In the genomic region with DNA sequence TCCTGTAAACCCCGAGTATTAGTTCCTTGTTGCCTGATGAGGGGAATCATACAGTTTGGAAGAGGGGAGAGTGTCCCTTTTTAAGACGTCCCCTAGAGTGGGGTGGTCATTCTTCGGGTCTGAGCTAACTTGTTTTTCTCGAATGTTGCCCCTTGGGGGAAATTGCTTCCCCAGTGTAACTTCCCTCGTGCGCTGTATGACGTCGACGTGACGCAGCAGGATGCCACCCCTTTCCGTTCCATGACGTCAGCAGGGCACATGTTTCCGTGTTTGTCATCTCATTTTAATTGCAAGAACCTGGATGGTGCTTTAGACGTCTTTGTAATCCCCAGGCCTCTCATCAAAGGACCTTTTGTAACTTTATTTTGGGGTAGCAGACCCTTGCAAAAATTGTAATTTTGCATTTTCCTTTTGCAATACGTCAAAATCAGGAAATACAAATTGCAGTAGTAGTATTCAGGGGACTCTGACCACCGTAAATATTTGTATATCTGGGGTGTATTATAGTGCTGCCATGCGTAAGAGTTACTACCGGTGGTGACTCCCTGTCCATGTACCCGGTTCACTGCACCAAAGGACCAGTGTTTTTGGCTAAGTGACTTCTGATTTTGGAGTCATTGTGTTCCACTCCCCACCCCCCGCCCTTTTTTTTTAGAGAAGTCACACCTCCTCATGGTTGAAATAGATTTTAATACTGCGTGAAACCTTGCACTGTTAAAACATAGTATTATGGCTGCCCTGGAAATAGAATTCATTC, we compare ENCODE assay signal across 1 cellular context.
TF ChIP-seq lines count a peak whose summit lies in the region.

No MANE protein-coding gene starts in this region.

TF ChIP-seq in GM23338, 12 proteins besides CTCF, POLR2A, EP300 and RAD21 (continued from another document):
- TF ChIP-seq, protein P1, sequence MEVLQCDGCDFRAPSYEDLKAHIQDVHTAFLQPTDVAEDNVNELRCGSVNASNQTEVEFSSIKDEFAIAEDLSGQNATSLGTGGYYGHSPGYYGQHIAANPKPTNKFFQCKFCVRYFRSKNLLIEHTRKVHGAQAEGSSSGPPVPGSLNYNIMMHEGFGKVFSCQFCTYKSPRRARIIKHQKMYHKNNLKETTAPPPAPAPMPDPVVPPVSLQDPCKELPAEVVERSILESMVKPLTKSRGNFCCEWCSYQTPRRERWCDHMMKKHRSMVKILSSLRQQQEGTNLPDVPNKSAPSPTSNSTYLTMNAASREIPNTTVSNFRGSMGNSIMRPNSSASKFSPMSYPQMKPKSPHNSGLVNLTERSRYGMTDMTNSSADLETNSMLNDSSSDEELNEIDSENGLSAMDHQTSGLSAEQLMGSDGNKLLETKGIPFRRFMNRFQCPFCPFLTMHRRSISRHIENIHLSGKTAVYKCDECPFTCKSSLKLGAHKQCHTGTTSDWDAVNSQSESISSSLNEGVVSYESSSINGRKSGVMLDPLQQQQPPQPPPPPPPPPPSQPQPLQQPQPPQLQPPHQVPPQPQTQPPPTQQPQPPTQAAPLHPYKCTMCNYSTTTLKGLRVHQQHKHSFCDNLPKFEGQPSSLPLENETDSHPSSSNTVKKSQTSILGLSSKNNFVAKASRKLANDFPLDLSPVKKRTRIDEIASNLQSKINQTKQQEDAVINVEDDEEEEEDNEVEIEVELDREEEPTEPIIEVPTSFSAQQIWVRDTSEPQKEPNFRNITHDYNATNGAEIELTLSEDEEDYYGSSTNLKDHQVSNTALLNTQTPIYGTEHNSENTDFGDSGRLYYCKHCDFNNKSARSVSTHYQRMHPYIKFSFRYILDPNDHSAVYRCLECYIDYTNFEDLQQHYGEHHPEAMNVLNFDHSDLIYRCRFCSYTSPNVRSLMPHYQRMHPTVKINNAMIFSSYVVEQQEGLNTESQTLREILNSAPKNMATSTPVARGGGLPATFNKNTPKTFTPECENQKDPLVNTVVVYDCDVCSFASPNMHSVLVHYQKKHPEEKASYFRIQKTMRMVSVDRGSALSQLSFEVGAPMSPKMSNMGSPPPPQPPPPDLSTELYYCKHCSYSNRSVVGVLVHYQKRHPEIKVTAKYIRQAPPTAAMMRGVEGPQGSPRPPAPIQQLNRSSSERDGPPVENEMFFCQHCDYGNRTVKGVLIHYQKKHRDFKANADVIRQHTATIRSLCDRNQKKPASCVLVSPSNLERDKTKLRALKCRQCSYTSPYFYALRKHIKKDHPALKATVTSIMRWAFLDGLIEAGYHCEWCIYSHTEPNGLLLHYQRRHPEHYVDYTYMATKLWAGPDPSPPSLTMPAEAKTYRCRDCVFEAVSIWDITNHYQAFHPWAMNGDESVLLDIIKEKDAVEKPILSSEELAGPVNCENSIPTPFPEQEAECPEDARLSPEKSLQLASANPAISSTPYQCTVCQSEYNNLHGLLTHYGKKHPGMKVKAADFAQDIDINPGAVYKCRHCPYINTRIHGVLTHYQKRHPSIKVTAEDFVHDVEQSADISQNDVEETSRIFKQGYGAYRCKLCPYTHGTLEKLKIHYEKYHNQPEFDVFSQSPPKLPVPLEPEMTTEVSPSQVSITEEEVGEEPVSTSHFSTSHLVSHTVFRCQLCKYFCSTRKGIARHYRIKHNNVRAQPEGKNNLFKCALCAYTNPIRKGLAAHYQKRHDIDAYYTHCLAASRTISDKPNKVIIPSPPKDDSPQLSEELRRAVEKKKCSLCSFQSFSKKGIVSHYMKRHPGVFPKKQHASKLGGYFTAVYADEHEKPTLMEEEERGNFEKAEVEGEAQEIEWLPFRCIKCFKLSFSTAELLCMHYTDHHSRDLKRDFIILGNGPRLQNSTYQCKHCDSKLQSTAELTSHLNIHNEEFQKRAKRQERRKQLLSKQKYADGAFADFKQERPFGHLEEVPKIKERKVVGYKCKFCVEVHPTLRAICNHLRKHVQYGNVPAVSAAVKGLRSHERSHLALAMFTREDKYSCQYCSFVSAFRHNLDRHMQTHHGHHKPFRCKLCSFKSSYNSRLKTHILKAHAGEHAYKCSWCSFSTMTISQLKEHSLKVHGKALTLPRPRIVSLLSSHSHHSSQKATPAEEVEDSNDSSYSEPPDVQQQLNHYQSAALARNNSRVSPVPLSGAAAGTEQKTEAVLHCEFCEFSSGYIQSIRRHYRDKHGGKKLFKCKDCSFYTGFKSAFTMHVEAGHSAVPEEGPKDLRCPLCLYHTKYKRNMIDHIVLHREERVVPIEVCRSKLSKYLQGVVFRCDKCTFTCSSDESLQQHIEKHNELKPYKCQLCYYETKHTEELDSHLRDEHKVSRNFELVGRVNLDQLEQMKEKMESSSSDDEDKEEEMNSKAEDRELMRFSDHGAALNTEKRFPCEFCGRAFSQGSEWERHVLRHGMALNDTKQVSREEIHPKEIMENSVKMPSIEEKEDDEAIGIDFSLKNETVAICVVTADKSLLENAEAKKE (CRISPR knock-in tag; IDR thresholded peaks at IDR 0.05) = no peak
- TF ChIP-seq CREB1 (CRISPR knock-in tag; IDR thresholded peaks at IDR 0.05; ENCODE audit: low read depth) = peak; percentile 99
- TF ChIP-seq NANOG (IDR thresholded peaks at IDR 0.05; ENCODE audit: borderline replicate concordance) = no peak
- no peak for TF ChIP-seq ZNF331 (CRISPR knock-in tag; IDR thresholded peaks at IDR 0.05; ENCODE audit: low read depth)
- TF ChIP-seq, protein P2, sequence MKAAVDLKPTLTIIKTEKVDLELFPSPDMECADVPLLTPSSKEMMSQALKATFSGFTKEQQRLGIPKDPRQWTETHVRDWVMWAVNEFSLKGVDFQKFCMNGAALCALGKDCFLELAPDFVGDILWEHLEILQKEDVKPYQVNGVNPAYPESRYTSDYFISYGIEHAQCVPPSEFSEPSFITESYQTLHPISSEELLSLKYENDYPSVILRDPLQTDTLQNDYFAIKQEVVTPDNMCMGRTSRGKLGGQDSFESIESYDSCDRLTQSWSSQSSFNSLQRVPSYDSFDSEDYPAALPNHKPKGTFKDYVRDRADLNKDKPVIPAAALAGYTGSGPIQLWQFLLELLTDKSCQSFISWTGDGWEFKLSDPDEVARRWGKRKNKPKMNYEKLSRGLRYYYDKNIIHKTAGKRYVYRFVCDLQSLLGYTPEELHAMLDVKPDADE (IDR thresholded peaks at IDR 0.05) = no peak
- TF ChIP-seq EZH2 (IDR thresholded peaks at IDR 0.05; ENCODE audit: low read depth, unreplicated experiment) = no peak
